8 cellular contexts compared by ENCODE assay signal in the genomic region with DNA sequence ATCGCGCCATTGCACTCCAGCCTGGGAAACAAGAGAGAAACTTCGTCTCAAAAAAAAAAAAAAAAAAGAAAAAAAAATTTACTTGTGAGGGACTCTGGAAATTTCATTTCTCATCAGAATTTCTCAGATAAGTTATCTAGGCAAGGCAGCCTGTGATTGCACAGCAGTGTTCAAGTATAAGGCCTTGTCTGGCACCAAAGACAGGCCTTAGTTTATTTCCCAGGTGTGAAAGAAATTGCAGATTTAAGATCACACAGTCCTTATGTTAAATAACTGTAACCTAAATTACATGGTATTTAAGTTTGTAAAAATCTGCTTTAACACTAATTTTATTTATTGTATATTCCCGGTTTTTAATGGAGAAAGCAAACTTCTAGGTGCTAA.
DNase-seq lines count a peak whose midpoint lies in the region; ATAC-seq, FAIRE-seq and TF ChIP-seq lines count a peak whose summit lies in the region.

No MANE protein-coding gene starts in this region.

- no peaks in the 10 kb centered on the region for H3K36me3 ChIP-seq in parathyroid adenoma (ENCODE audit: control insufficient read depth, insufficient read depth, low read length)

- H3K27me3 Mint-ChIP-seq in effector memory CD8-positive, alpha-beta T cell: no peaks in the 10 kb centered on the region

- FAIRE-seq in H54 (lab: Jason Lieb, UNC): no peak

- peak overlapping the region; percentile 76 for H2AFZ ChIP-seq in parathyroid adenoma

- H3K9ac ChIP-seq in parathyroid adenoma: no peak overlapping the region

- no peak overlapping the region for H3K4me3 ChIP-seq in parathyroid adenoma (ENCODE audit: low read depth, low read length)

- H3K4me3 Mint-ChIP-seq in effector memory CD8-positive, alpha-beta T cell: peak overlapping the region in 1 of 2 donors; percentile 91

- DNase-seq in DMS53 treated with DMSO at 0.1 percent for 48 hours (lab: John Stamatoyannopoulos, UW; ENCODE audit: unreplicated experiment) (peak; percentile 28), OCI-M1 (lab: John Stamatoyannopoulos, UW) (peak; percentile 46), H54 (ENCODE audit: insufficient read length, low spot score) (no peak), DMS114 treated with DMSO at 0.1 percent for 48 hours (lab: John Stamatoyannopoulos, UW; ENCODE audit: unreplicated experiment) (no peak)
- no peak for DNase-seq in effector memory CD8-positive, alpha-beta T cell
- DNase-seq in stimulated activated CD4-positive, alpha-beta T cell treated with anti-CD3 and anti-CD28 coated beads, Interleukin-4, amount 100 ng/mL, for 24 hours: no peak

- no peak for ATAC-seq in effector memory CD8-positive, alpha-beta T cell (replicated peaks)
- no peak for ATAC-seq in GM19324 (IDR thresholded peaks at IDR 0.05; ENCODE audit: low FRiP score, unreplicated experiment)

- peak overlapping the region; percentile 97 for H3K27ac ChIP-seq in parathyroid adenoma

- peak overlapping the region; percentile 100 for H3K27ac Mint-ChIP-seq in effector memory CD8-positive, alpha-beta T cell

- H3K4me2 ChIP-seq in parathyroid adenoma (ENCODE audit: low read length): peak overlapping the region; percentile 90

- H3K4me1 ChIP-seq in parathyroid adenoma: no peaks in the 10 kb centered on the region

- H3K9me3 ChIP-seq in parathyroid adenoma (ENCODE audit: control insufficient read depth, low read length): no peaks in the 10 kb centered on the region

- TF ChIP-seq POLR2A in H54 (IDR thresholded peaks at IDR 0.05; ENCODE audit: low read depth, low read length): no peak

- no peaks in the 10 kb centered on the region for H3K9me3 Mint-ChIP-seq in effector memory CD8-positive, alpha-beta T cell

- TF ChIP-seq CTCF in parathyroid adenoma (IDR thresholded peaks at IDR 0.05): no peak

- peaks cover 24 to 26% of the 10 kb centered on the region in 2 donors for H3K4me1 Mint-ChIP-seq in effector memory CD8-positive, alpha-beta T cell (ENCODE audit: low read depth in 2 of 2)

- peaks cover 47% of the 10 kb centered on the region for H3K36me3 Mint-ChIP-seq in effector memory CD8-positive, alpha-beta T cell (ENCODE audit: insufficient read depth)

- no peaks in the 10 kb centered on the region for H3K27me3 ChIP-seq in parathyroid adenoma (ENCODE audit: control insufficient read depth, insufficient read depth, low read length)

- peaks cover 15% of the 10 kb centered on the region for H3K79me2 ChIP-seq in parathyroid adenoma

Comparison
In these comparisons a context has a peak if more than half of its experiments do, and no peak if none do; other contexts are left out.
1. DNase-seq: peak in DMS53 treated with DMSO at 0.1 percent for 48 hours (single experiment) and OCI-M1 (single experiment); none in effector memory CD8-positive, alpha-beta T cell (0 of 3), H54 (single experiment), stimulated activated CD4-positive, alpha-beta T cell treated with anti-CD3 and anti-CD28 coated beads, Interleukin-4, amount 100 ng/mL, for 24 hours (single experiment) and DMS114 treated with DMSO at 0.1 percent for 48 hours (single experiment).